1 cellular context compared by ENCODE assay signal in the genomic region with DNA sequence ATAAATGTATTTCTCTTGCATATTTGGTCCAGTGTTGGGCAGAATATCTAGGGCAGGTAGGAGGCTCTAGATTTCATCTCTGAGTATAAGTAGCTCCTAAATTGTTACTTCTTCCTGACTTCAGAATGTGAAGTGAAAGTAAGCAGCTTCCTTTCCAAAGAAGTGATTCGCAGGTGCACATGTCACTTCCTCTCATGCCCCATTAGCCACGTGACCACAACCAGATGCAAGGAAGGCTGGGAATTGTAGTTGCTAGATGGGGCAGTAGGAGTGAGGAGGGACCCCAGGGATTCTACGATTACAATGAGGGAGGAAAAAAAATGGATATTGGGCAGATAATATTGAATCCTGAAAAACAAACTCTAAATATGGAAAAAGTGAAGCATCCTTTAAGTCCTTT.
TF ChIP-seq lines count a peak whose summit lies in the region.

No MANE protein-coding gene starts in this region.

TF ChIP-seq in H1, 55 proteins besides CTCF, POLR2A, EP300 and RAD21 (continued from another document):
- TF ChIP-seq, protein P1, sequence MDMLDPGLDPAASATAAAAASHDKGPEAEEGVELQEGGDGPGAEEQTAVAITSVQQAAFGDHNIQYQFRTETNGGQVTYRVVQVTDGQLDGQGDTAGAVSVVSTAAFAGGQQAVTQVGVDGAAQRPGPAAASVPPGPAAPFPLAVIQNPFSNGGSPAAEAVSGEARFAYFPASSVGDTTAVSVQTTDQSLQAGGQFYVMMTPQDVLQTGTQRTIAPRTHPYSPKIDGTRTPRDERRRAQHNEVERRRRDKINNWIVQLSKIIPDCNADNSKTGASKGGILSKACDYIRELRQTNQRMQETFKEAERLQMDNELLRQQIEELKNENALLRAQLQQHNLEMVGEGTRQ (IDR thresholded peaks at IDR 0.05; ENCODE audit: low read length), result peak; percentile 85
- TF ChIP-seq KDM5A (IDR thresholded peaks at IDR 0.05; ENCODE audit: low read length), result no peak
